In genomic region chr6:34696189-34696738, GRCh38 we compare ENCODE assay signal across 8 cellular contexts. TPM values are rescaled to one million over a fixed set of nuclear protein-coding genes. Genes with fewer than 3 reads are reported as not detected.
DNase-seq lines count a peak whose midpoint lies in the region; ATAC-seq and TF ChIP-seq lines count a peak whose summit lies in the region.

No MANE protein-coding gene starts in this region.

- no peaks in the 10 kb centered on the region for H3K9me3 Mint-ChIP-seq in GM23338
- no peaks in the 10 kb centered on the region for H3K9me3 Mint-ChIP-seq in stimulated activated naive CD8-positive, alpha-beta T cell treated with anti-CD3 and anti-CD28 coated beads, Interleukin-15, amount 100 ng/mL, for 72 hours

- ATAC-seq in GM23338 (peak; percentile 74), left lobe of liver (peak; percentile 52)
- peak; percentile 78 for ATAC-seq in stimulated activated naive CD8-positive, alpha-beta T cell treated with anti-CD3 and anti-CD28 coated beads, Interleukin-15, amount 100 ng/mL, for 72 hours

- peak overlapping the region; percentile 100 for H3K4me3 ChIP-seq in GM23338
- H3K4me3 ChIP-seq in MG63 = peak overlapping the region; percentile 75

- H3K79me2 ChIP-seq in GM23338 (replicated peaks; ENCODE audit: insufficient read depth) = peaks cover 52% of the 10 kb centered on the region

- no peaks in the 10 kb centered on the region for H3K9me3 ChIP-seq in MG63

- peaks cover 45% of the 10 kb centered on the region for H4K20me1 ChIP-seq in GM23338 (replicated peaks; ENCODE audit: insufficient read depth)

- 0 out of 2 replicates have a peak, but pooled peaks cover 3% of the 10 kb centered on the region for H3F3A ChIP-seq in GM23338 (replicated peaks; ENCODE audit: low read depth)

- in situ Hi-C loops in GM13976 (cut with MboI; ENCODE audit: low sequenced_read_pairs, unreplicated experiment) (no loop called here), T47D (cut with HindIII; ENCODE audit: low pct_unique_long_range_greater_than_20kb, low sequenced_read_pairs) (no loop called here)

- peaks cover 15% of the 10 kb centered on the region for H3K4me1 Mint-ChIP-seq in GM23338
- H3K4me1 Mint-ChIP-seq in stimulated activated naive CD8-positive, alpha-beta T cell treated with anti-CD3 and anti-CD28 coated beads, Interleukin-15, amount 100 ng/mL, for 72 hours = peaks cover 43% of the 10 kb centered on the region

- peaks cover 3% of the 10 kb centered on the region for H3K27me3 Mint-ChIP-seq in GM23338 (ENCODE audit: insufficient read depth, low read depth, poor library complexity)
- no peaks in the 10 kb centered on the region for H3K27me3 Mint-ChIP-seq in stimulated activated naive CD8-positive, alpha-beta T cell treated with anti-CD3 and anti-CD28 coated beads, Interleukin-15, amount 100 ng/mL, for 72 hours

- no peaks in the 10 kb centered on the region for H3K27me3 ChIP-seq in GM23338 (ENCODE audit: insufficient read depth)
- no peaks in the 10 kb centered on the region for H3K27me3 ChIP-seq in MG63

- H3K4me2 ChIP-seq in GM23338 = peak overlapping the region; percentile 98

- peak overlapping the region; percentile 85 for H2AFZ ChIP-seq in GM23338

- no peak for TF ChIP-seq CTCF in GM13976 (IDR thresholded peaks at IDR 0.05; ENCODE audit: borderline replicate concordance, control extremely low read depth, extremely low read depth, insufficient read depth, missing control alignments)
- no peak for TF ChIP-seq CTCF in GM23338 (conservative IDR thresholded peaks at IDR 0.05; ENCODE audit: low read depth in 2 of 2)

- DNase-seq in GM13976 (ENCODE audit: low spot score) = peak; percentile 32
- no peak for DNase-seq in GM23338 (ENCODE audit: low spot score)
- DNase-seq in MG63 = peak; percentile 36
- peak; percentile 26 to 49 for DNase-seq in T47D (ENCODE audit: low read depth in 1 of 2, low spot score in 1 of 2)
- no peak for DNase-seq in left lobe of liver (ENCODE audit: low spot score)
- DNase-seq in stimulated activated naive CD8-positive, alpha-beta T cell treated with anti-CD3 and anti-CD28 coated beads, Interleukin-15, amount 100 ng/mL, for 72 hours = no peak
- no peak for DNase-seq in NCI-H1930 (lab: John Stamatoyannopoulos, UW)
- no peak for DNase-seq in NCI-H226

- peaks cover 16% of the 10 kb centered on the region for H3K4me1 ChIP-seq in GM23338 (ENCODE audit: insufficient read depth)

- peak overlapping the region; percentile 92 for H3K4me3 Mint-ChIP-seq in GM23338
- peak overlapping the region; percentile 90 for H3K4me3 Mint-ChIP-seq in stimulated activated naive CD8-positive, alpha-beta T cell treated with anti-CD3 and anti-CD28 coated beads, Interleukin-15, amount 100 ng/mL, for 72 hours

- no peaks in the 10 kb centered on the region for H3K36me3 ChIP-seq in GM23338 (ENCODE audit: insufficient read depth)
- no peaks in the 10 kb centered on the region; the same call in 1 of the 2 replicates for H3K36me3 ChIP-seq in MG63

- H3K27ac ChIP-seq in GM23338 (ENCODE audit: low read depth) = 0 out of 2 replicates have a peak overlapping the region, but pooled peaks have one; percentile 50

- H3K9me2 ChIP-seq in GM23338 (ENCODE audit: insufficient read depth) = no peaks in the 10 kb centered on the region

- H3K27ac Mint-ChIP-seq in GM23338 = peak overlapping the region; percentile 41; the same call in 1 of the 2 replicates
- H3K27ac Mint-ChIP-seq in stimulated activated naive CD8-positive, alpha-beta T cell treated with anti-CD3 and anti-CD28 coated beads, Interleukin-15, amount 100 ng/mL, for 72 hours = peak overlapping the region; percentile 79 to 90

- H3K36me3 Mint-ChIP-seq in GM23338 (ENCODE audit: low read depth) = no peaks in the 10 kb centered on the region

TF ChIP-seq in GM23338, 12 proteins besides CTCF, POLR2A, EP300 and RAD21:
- TF ChIP-seq NANOG (IDR thresholded peaks at IDR 0.05; ENCODE audit: borderline replicate concordance) = no peak
- TF ChIP-seq CREB1 (CRISPR knock-in tag; IDR thresholded peaks at IDR 0.05; ENCODE audit: low read depth) = no peak
- TF ChIP-seq STAT1 (IDR thresholded peaks at IDR 0.05; ENCODE audit: unreplicated experiment) = no peak
- TF ChIP-seq ETS1 (IDR thresholded peaks at IDR 0.05) = no peak
- no peak for TF ChIP-seq EZH2phosphoT487 (IDR thresholded peaks at IDR 0.05; ENCODE audit: unreplicated experiment)
- TF ChIP-seq ZNF331 (CRISPR knock-in tag; IDR thresholded peaks at IDR 0.05; ENCODE audit: low read depth) = no peak
- TF ChIP-seq REST (IDR thresholded peaks at IDR 0.05; ENCODE audit: unreplicated experiment) = no peak
- no peak for TF ChIP-seq EZH2 (IDR thresholded peaks at IDR 0.05; ENCODE audit: low read depth, unreplicated experiment)
- TF ChIP-seq ZNF114 (CRISPR knock-in tag; IDR thresholded peaks at IDR 0.05) = no peak

RNA-seq across cellular contexts. Expression of gene ILRUN, which starts 0.3 kb away (rescaled TPM):
- total RNA-seq in GM23338 (2014; rRNA removed; shearing (Covaris generic)) = 76.4 and 80.1 TPM in 2 replicates
- polyA plus RNA-seq in GM23338 (2016; fragmentation: Nextera tagmentation; extraction: Ambion mirVana) = 17.6 and 19.2 TPM in 2 replicates
- 25.9 and 26.1 TPM in 2 replicates for total RNA-seq in MG63 (2014; rRNA removed; shearing (Covaris generic); ENCODE audit: low replicate concordance)
- 81.7 TPM for total RNA-seq in left lobe of liver

Comparison
In these comparisons a context has a peak if more than half of its experiments do, and no peak if none do; other contexts are left out.
1. DNase-seq: peak in GM13976 (single experiment), MG63 (single experiment) and T47D (2 of 2); none in GM23338 (single experiment), left lobe of liver (single experiment), stimulated activated naive CD8-positive, alpha-beta T cell treated with anti-CD3 and anti-CD28 coated beads, Interleukin-15, amount 100 ng/mL, for 72 hours (0 of 2), NCI-H1930 (0 of 2) and NCI-H226 (single experiment).
2. Peak in every context shown above with its lines, with median percentiles within 50 percentile points of each other: ATAC-seq.